Comparison of ENCODE assay signal across 8 cellular contexts in the genomic region with DNA sequence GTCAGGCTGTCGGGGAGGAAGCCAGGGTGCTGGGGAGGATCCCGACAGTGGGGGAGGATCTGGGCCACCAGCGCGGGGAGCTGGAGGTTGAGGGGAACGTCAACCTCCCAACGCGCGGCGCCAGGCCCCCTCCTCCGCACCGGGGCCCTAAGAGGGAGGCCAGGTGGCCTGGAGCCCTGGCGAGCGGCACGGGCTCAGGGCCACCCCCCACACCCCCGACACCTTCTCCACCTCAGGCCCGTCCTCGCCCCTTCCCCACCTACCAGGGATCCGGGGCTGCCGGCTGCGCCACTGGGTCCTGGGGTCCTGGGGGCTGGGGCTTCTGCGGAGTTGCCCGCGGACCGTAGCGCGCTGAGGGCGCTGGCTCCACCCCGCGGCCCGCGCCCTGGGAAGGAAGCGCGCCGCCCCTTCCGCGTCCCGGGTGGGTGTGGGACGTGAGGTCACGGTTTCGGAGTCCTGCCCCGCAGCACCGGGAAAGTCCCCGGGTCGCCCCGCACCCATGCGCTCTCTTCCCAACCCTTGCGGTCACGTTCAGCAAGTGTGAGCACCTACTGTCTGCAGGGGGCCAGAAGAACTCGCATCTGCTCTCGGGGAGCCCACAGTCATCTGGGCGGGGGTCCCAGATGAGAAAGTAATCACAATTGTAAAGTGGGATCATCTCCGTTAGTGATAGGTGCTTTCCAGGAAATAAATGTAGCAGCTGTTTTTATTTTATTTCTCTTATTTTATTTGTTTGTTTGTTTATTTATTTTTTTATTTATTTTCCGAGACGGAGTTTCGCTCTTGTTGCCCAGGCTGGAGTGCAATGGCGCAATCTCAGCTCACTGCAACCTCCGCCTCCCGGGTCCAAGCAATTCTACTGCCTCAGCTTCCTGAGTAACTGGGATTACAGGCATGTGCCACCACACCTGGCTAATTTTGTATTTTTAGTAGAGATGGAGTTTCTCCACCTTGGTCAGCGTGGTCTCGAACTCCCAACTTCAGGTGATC. TPM values are rescaled to one million over a fixed set of nuclear protein-coding genes. Genes with fewer than 3 reads are reported as not detected.
DNase-seq lines count a peak whose midpoint lies in the region; ATAC-seq and TF ChIP-seq lines count a peak whose summit lies in the region.

A gene (minus strand): TSS at position 362 of the 990 bp plus-strand sequence. CDS start 13,335 bp downstream, outside the sequence.

- peak within 1 kb of the TSS; percentile 71 for H3K9ac ChIP-seq in muscle layer of colon (ENCODE audit: low read length)

- ATAC-seq in GM19455 (IDR thresholded peaks at IDR 0.05; ENCODE audit: unreplicated experiment): no peak

- H3K27me3 ChIP-seq in H7 (ENCODE audit: control insufficient read depth, insufficient read depth, low read length) (peaks cover 12% of the 10 kb centered on the region), muscle layer of colon (ENCODE audit: control insufficient read depth in 1 of 2, insufficient read depth in 2 of 2, low read length in 2 of 2) (no peaks in the 10 kb centered on the region)

- no peak for TF ChIP-seq CTCF in epithelial cell of proximal tubule (conservative IDR thresholded peaks at IDR 0.05; ENCODE audit: low read depth, low read length)

- H3K9me3 ChIP-seq in muscle layer of colon (ENCODE audit: low read length): no peaks in the 10 kb centered on the region

- peak within 1 kb of the TSS; percentile 77 for H3K27ac ChIP-seq in muscle layer of colon (ENCODE audit: low read depth, low read length)

- peak; percentile 60 for DNase-seq in GDM1 (lab: John Stamatoyannopoulos, UW)
- peak; percentile 85 for DNase-seq in H7
- peak; percentile 47 for DNase-seq in NCI-H69 (lab: John Stamatoyannopoulos, UW)
- DNase-seq in activated T-cell treated with anti-CD3 and anti-CD28 coated beads for 1 hour (ENCODE audit: low read depth): peak; percentile 68
- no peak for DNase-seq in epithelial cell of proximal tubule (ENCODE audit: low read depth)
- peak; percentile 52 to 72 for DNase-seq in stimulated activated CD8-positive, alpha-beta memory T cell treated with anti-CD3 and anti-CD28 coated beads, Interleukin-7, amount 100 ng/mL, for 48 hours (ENCODE audit: extremely low read depth in 1 of 2, low read depth in 1 of 2)

- H3K36me3 ChIP-seq in H7 (replicated peaks; ENCODE audit: control insufficient read depth, insufficient read depth, low read length) (no peaks in the 10 kb centered on the region), muscle layer of colon (ENCODE audit: insufficient read depth, low read length) (no peaks in the 10 kb centered on the region)

- peak within 1 kb of the TSS; percentile 57 for H3K4me3 ChIP-seq in H7 (ENCODE audit: insufficient read depth, low read depth, low read length)
- peak within 1 kb of the TSS; percentile 73 for H3K4me3 ChIP-seq in epithelial cell of proximal tubule (ENCODE audit: low read depth, low read length)
- peak within 1 kb of the TSS; percentile 87 to 89 for H3K4me3 ChIP-seq in muscle layer of colon (ENCODE audit: low read depth in 1 of 2, low read length in 2 of 2)

- peaks cover 10% of the 10 kb centered on the region for H3K4me1 ChIP-seq in muscle layer of colon (ENCODE audit: insufficient read depth, low read length)

RNA-seq across cellular contexts. Expression of the gene that starts here (rescaled TPM):
- total RNA-seq in H7 (2014; rRNA removed; shearing (Covaris generic)): 0.17 and 0.30 TPM in 2 replicates
- total RNA-seq in epithelial cell of proximal tubule: 6.0 and 7.4 TPM in 2 replicates

Comparison
In these comparisons a context has a peak if more than half of its experiments do, and no peak if none do; other contexts are left out.
1. Peak in DNase-seq and H3K4me3 ChIP-seq in H7; RNA of the gene not detected or under 1 TPM.